Comparison of ENCODE assay signal across 8 cellular contexts in the genomic region with DNA sequence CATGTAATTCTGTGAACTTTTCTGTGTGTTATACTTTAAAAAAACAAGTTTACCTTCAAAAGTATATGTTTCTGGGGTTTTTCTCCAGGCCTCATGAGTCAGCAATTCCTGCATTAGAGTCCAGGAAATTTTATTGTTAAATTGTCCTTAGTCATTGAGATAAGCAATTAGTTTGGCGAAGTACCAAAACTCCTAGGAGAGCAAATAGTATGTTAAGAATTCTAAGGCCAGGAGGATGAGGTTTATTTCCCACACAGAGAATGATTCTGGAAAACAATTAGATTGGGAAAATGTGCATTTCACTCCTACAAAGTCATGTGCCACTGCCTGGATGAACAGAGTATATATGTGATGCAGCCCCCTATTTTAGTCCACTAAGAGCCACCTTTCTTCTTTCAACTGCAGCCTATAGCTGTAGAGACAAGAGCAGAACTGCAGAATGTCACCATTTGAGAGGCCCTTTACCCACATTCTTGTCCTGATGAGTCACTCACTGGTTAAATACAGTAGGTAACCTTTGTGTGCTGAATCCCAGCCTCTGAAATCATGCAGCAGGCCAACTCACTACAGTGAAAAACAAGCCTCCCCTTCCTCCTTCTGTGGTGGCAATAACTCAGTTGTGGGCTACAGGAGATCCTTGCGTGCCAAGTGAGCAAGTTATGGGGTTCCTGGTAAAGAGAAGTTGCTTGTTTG.
DNase-seq lines count a peak whose midpoint lies in the region; ATAC-seq and TF ChIP-seq lines count a peak whose summit lies in the region.

No MANE protein-coding gene starts in this region.

- no peak overlapping the region for H3K4me3 Mint-ChIP-seq in T-helper 2 cell treated with Interferon-gamma antibody and Interleukin-4, amounts not matched to agents 5 μg/mL and 100 μg/mL, for 36 hours

- no peaks in the 10 kb centered on the region for H3K36me3 Mint-ChIP-seq in T-helper 2 cell treated with Interferon-gamma antibody and Interleukin-4, amounts not matched to agents 5 μg/mL and 100 μg/mL, for 36 hours (ENCODE audit: low read depth)

- H3K4me3 ChIP-seq in stomach smooth muscle (ENCODE audit: low read length in 2 of 2) (peak overlapping the region in 1 of 2 donors; percentile 9), coronary artery (no peak overlapping the region), thyroid gland (replicated peaks in 1 of 3) (no peak overlapping the region)

- H3K9ac ChIP-seq in stomach smooth muscle (ENCODE audit: low read length in 2 of 2) = peak overlapping the region in 1 of 2 donors; percentile 5

- 79 to 82% methylated on average over 2 of the region's 2 CpGs for WGBS in thyroid gland, 2 donors

- TF ChIP-seq CTCF in coronary artery (IDR thresholded peaks at IDR 0.05) = no peak
- TF ChIP-seq CTCF in thyroid gland (IDR thresholded peaks at IDR 0.05) = no peak

- H3K27me3 ChIP-seq in stomach smooth muscle (ENCODE audit: control insufficient read depth in 1 of 2, insufficient read depth in 2 of 2, low read length in 2 of 2) (no peaks in the 10 kb centered on the region), thyroid gland (no peaks in the 10 kb centered on the region)

- intact Hi-C loops in left cardiac atrium (cut with DNase I) = no loop called here
- intact Hi-C loops in thyroid gland (cut with DNase I) = no loop called here

- no peak overlapping the region for H3K27ac Mint-ChIP-seq in T-helper 2 cell treated with Interferon-gamma antibody and Interleukin-4, amounts not matched to agents 5 μg/mL and 100 μg/mL, for 36 hours

- ATAC-seq in left cardiac atrium = peak; percentile 34 to 43

- peak; percentile 17 for DNase-seq in SIG-M5 treated with dmso at 0.1 percent for 504 hours (lab: John Stamatoyannopoulos, UW; ENCODE audit: unreplicated experiment)
- no peak for DNase-seq in SIG-M5 (lab: John Stamatoyannopoulos, UW)
- peak; percentile 27 for DNase-seq in T-helper 2 cell treated with Interferon-gamma antibody and Interleukin-4, amounts not matched to agents 5 μg/mL and 100 μg/mL, for 36 hours (ENCODE audit: low spot score)
- DNase-seq in left cardiac atrium = no peak
- DNase-seq in coronary artery (ENCODE audit: low spot score) = no peak
- no peak for DNase-seq in thyroid gland
- no peak for DNase-seq in stimulated activated CD4-positive, alpha-beta T cell treated with anti-CD3 and anti-CD28 coated beads, Interleukin-12 subunit alpha, Interleukin-12 subunit beta, amount 100 ng/mL, for 4 hours

- peaks cover 4% of the 10 kb centered on the region for H3K27me3 Mint-ChIP-seq in T-helper 2 cell treated with Interferon-gamma antibody and Interleukin-4, amounts not matched to agents 5 μg/mL and 100 μg/mL, for 36 hours (ENCODE audit: low read depth)

- no peaks in the 10 kb centered on the region for H3K9me3 Mint-ChIP-seq in T-helper 2 cell treated with Interferon-gamma antibody and Interleukin-4, amounts not matched to agents 5 μg/mL and 100 μg/mL, for 36 hours

- no peaks in the 10 kb centered on the region for H3K36me3 ChIP-seq in stomach smooth muscle (ENCODE audit: control insufficient read depth in 2 of 2, insufficient read depth in 2 of 2, low read length in 2 of 2)
- no peaks in the 10 kb centered on the region for H3K36me3 ChIP-seq in thyroid gland

- H3K4me1 ChIP-seq in stomach smooth muscle (ENCODE audit: control insufficient read depth, insufficient read depth, low read length) = peaks cover 34% of the 10 kb centered on the region
- peaks cover 11% of the 10 kb centered on the region in 2 donors for H3K4me1 ChIP-seq in thyroid gland

- H3K9me3 ChIP-seq in stomach smooth muscle (ENCODE audit: control insufficient read depth in 2 of 2, low read length in 2 of 2) = no peaks in the 10 kb centered on the region
- no peaks in the 10 kb centered on the region for H3K9me3 ChIP-seq in thyroid gland

- H3K4me1 Mint-ChIP-seq in T-helper 2 cell treated with Interferon-gamma antibody and Interleukin-4, amounts not matched to agents 5 μg/mL and 100 μg/mL, for 36 hours (ENCODE audit: low read depth) = peaks cover 5% of the 10 kb centered on the region

- H3K27ac ChIP-seq in stomach smooth muscle (ENCODE audit: low read length) (peak overlapping the region; percentile 42), coronary artery (peak overlapping the region in 1 of 2 donors; percentile 51), thyroid gland (no peak overlapping the region)

- no peak for TF ChIP-seq POLR2A in thyroid gland (IDR thresholded peaks at IDR 0.05)

Comparison
In these comparisons a context has a peak if more than half of its experiments do, and no peak if none do; other contexts are left out.
1. DNase-seq: peak in SIG-M5 treated with dmso at 0.1 percent for 504 hours (single experiment) and T-helper 2 cell treated with Interferon-gamma antibody and Interleukin-4, amounts not matched to agents 5 μg/mL and 100 μg/mL, for 36 hours (single experiment); none in SIG-M5 (single experiment), left cardiac atrium (single experiment), coronary artery (single experiment), thyroid gland (0 of 2) and stimulated activated CD4-positive, alpha-beta T cell treated with anti-CD3 and anti-CD28 coated beads, Interleukin-12 subunit alpha, Interleukin-12 subunit beta, amount 100 ng/mL, for 4 hours (single experiment).